ENCODE assay signal across 1 cellular context in genomic region chr14:65412189-65412846, GRCh38.
A peak's percentile ranks its signal among the peaks of the same experiment; 100 is the strongest.
TF ChIP-seq lines count a peak whose summit lies in the region.

TSS of gene FUT8 (plus strand) at chr14:65412730. CDS start at chr14:65561564, 148,834 bp downstream.

TF ChIP-seq in HepG2, 621 proteins besides CTCF, POLR2A, EP300 and RAD21 (continued from another document and continues in another):
- no peak; the same call in 1 of the 2 replicates for TF ChIP-seq ZBED4 (CRISPR knock-in tag; IDR thresholded peaks at IDR 0.05; ENCODE audit: borderline replicate concordance)
- no peak for TF ChIP-seq SUZ12 (IDR thresholded peaks at IDR 0.05; ENCODE audit: low read depth, low read length)
- no peak for TF ChIP-seq SYNCRIP (IDR thresholded peaks at IDR 0.05; ENCODE audit: insufficient read depth, low read depth, low read length)
- no peak; the same call in 1 of the 2 replicates for TF ChIP-seq ZSCAN31 (CRISPR knock-in tag; IDR thresholded peaks at IDR 0.05; ENCODE audit: low read depth)
- TF ChIP-seq NFYC (CRISPR knock-in tag; IDR thresholded peaks at IDR 0.05): peak; percentile 11; the same call in 1 of the 2 replicates
- peak; percentile 74; the same call in 1 of the 2 replicates for TF ChIP-seq ZBTB25 (CRISPR knock-in tag; IDR thresholded peaks at IDR 0.05)
- TF ChIP-seq ZFP82 (CRISPR knock-in tag; IDR thresholded peaks at IDR 0.05; ENCODE audit: borderline replicate concordance): no peak
- no peak for TF ChIP-seq ZBTB21 (CRISPR knock-in tag; IDR thresholded peaks at IDR 0.05)
- TF ChIP-seq HOXA5 (CRISPR knock-in tag; IDR thresholded peaks at IDR 0.05): peak; percentile 59; the same call in 1 of the 2 replicates
- TF ChIP-seq TEAD3 (CRISPR knock-in tag; optimal IDR thresholded peaks at IDR 0.05; ENCODE audit: borderline replicate concordance): peak; percentile 81
- no peak for TF ChIP-seq CAMTA2 (CRISPR knock-in tag; IDR thresholded peaks at IDR 0.05; ENCODE audit: borderline replicate concordance)
- no peak for TF ChIP-seq ARID2 (CRISPR knock-in tag; IDR thresholded peaks at IDR 0.05; ENCODE audit: borderline replicate concordance)
- TF ChIP-seq RFXANK (CRISPR knock-in tag; IDR thresholded peaks at IDR 0.05): no peak
- TF ChIP-seq SNRNP70 (IDR thresholded peaks at IDR 0.05; ENCODE audit: low read depth, low read length): no peak
- no peak for TF ChIP-seq PTBP1 (IDR thresholded peaks at IDR 0.05; ENCODE audit: low read depth, low read length, poor library complexity, severe bottlenecking)
- 0 out of 2 replicates have a peak, but pooled peaks have one; percentile 76 for TF ChIP-seq ZNF468 (CRISPR knock-in tag; IDR thresholded peaks at IDR 0.05)
- peak; percentile 16; the same call in 1 of the 2 replicates for TF ChIP-seq KAT8 (CRISPR knock-in tag; IDR thresholded peaks at IDR 0.05)
- no peak for TF ChIP-seq ZNF660 (CRISPR knock-in tag; IDR thresholded peaks at IDR 0.05; ENCODE audit: borderline replicate concordance, low read depth)
- no peak for TF ChIP-seq ZKSCAN8 (CRISPR knock-in tag; IDR thresholded peaks at IDR 0.05; ENCODE audit: borderline replicate concordance)
- TF ChIP-seq NONO (IDR thresholded peaks at IDR 0.05): no peak
- 0 out of 2 replicates have a peak, but pooled peaks have one; percentile 13 for TF ChIP-seq NONO (CRISPR knock-in tag; conservative IDR thresholded peaks at IDR 0.05)
- TF ChIP-seq CERS6 (CRISPR knock-in tag; IDR thresholded peaks at IDR 0.05): no peak
- TF ChIP-seq ZNF850 (CRISPR knock-in tag; conservative IDR thresholded peaks at IDR 0.05): no peak
- no peak; the same call in 1 of the 2 replicates for TF ChIP-seq NAIF1 (CRISPR knock-in tag; IDR thresholded peaks at IDR 0.05; ENCODE audit: borderline replicate concordance)
- TF ChIP-seq ZNF747 (CRISPR knock-in tag; IDR thresholded peaks at IDR 0.05; ENCODE audit: borderline replicate concordance): no peak; the same call in 1 of the 2 replicates
- TF ChIP-seq KMT2B (CRISPR knock-in tag; IDR thresholded peaks at IDR 0.05): no peak; the same call in 1 of the 2 replicates
- TF ChIP-seq AHDC1 (CRISPR knock-in tag; IDR thresholded peaks at IDR 0.05; ENCODE audit: borderline replicate concordance): peak; percentile 52; the same call in 1 of the 2 replicates
- TF ChIP-seq ZNF775 (CRISPR knock-in tag; IDR thresholded peaks at IDR 0.05; ENCODE audit: borderline replicate concordance): no peak
- TF ChIP-seq ZNF644 (CRISPR knock-in tag; IDR thresholded peaks at IDR 0.05; ENCODE audit: low read depth): no peak
- no peak for TF ChIP-seq IKZF5 (CRISPR knock-in tag; IDR thresholded peaks at IDR 0.05)
- no peak for TF ChIP-seq ISX (CRISPR knock-in tag; conservative IDR thresholded peaks at IDR 0.05)
- TF ChIP-seq SALL1 (CRISPR knock-in tag; IDR thresholded peaks at IDR 0.05): peak; percentile 67
- TF ChIP-seq EEA1 (CRISPR knock-in tag; IDR thresholded peaks at IDR 0.05; ENCODE audit: borderline replicate concordance): 0 out of 2 replicates have a peak, but pooled peaks have one; percentile 42
- no peak for TF ChIP-seq ZNF17 (CRISPR knock-in tag; IDR thresholded peaks at IDR 0.05)
- TF ChIP-seq ATF7-NPFF (CRISPR knock-in tag; IDR thresholded peaks at IDR 0.05; ENCODE audit: low read depth): peak; percentile 82
- TF ChIP-seq NPAS2 (CRISPR knock-in tag; IDR thresholded peaks at IDR 0.05; ENCODE audit: borderline replicate concordance): no peak
- no peak for TF ChIP-seq ZNF329 (CRISPR knock-in tag; IDR thresholded peaks at IDR 0.05; ENCODE audit: low read depth)
- peak; percentile 60; the same call in 1 of the 2 replicates for TF ChIP-seq SNAPC5 (CRISPR knock-in tag; IDR thresholded peaks at IDR 0.05; ENCODE audit: borderline replicate concordance)
- peak; percentile 78 for TF ChIP-seq ZMYM4 (CRISPR knock-in tag; IDR thresholded peaks at IDR 0.05)
- TF ChIP-seq FOXP4 (CRISPR knock-in tag; IDR thresholded peaks at IDR 0.05): no peak
- no peak for TF ChIP-seq FUBP1 (CRISPR knock-in tag; IDR thresholded peaks at IDR 0.05; ENCODE audit: borderline replicate concordance)
- no peak; the same call in 1 of the 2 replicates for TF ChIP-seq ELF1 (CRISPR knock-in tag; IDR thresholded peaks at IDR 0.05)
- TF ChIP-seq MLX (CRISPR knock-in tag; IDR thresholded peaks at IDR 0.05): peak; percentile 42; the same call in 1 of the 2 replicates
- TF ChIP-seq SRY (CRISPR knock-in tag; IDR thresholded peaks at IDR 0.05): no peak
- peak; percentile 25; the same call in 1 of the 2 replicates for TF ChIP-seq ZNF766 (CRISPR knock-in tag; IDR thresholded peaks at IDR 0.05; ENCODE audit: borderline replicate concordance)
- no peak; the same call in 1 of the 2 replicates for TF ChIP-seq ZSCAN9 (CRISPR knock-in tag; IDR thresholded peaks at IDR 0.05; ENCODE audit: borderline replicate concordance)
- TF ChIP-seq CREB1 (IDR thresholded peaks at IDR 0.05): no peak; the same call in 1 of the 2 replicates
- TF ChIP-seq CREB1 (CRISPR knock-in tag; IDR thresholded peaks at IDR 0.05): no peak
- no peak for TF ChIP-seq ELF4 (CRISPR knock-in tag; IDR thresholded peaks at IDR 0.05; ENCODE audit: borderline replicate concordance)
- no peak for TF ChIP-seq ZNF558 (CRISPR knock-in tag; IDR thresholded peaks at IDR 0.05; ENCODE audit: borderline replicate concordance)
- peak; percentile 57; the same call in 1 of the 2 replicates for TF ChIP-seq ZNF12 (CRISPR knock-in tag; IDR thresholded peaks at IDR 0.05)
